In genomic region chr2:66587216-66587615, GRCh38 we compare ENCODE assay signal across 12 cellular contexts.
DNase-seq lines count a peak whose midpoint lies in the region; ATAC-seq and TF ChIP-seq lines count a peak whose summit lies in the region.
"Had no signal": no experiment of that assay in that cellular context is flagged by ENCODE, and none has a peak within 500 bp of the region (broad histone marks: within the 10 kb centered on the region; RNA-seq: fewer than 3 reads in every experiment).

No MANE protein-coding gene starts in this region.

- H3K4me3 ChIP-seq in BE2C (ENCODE audit: low read depth, low read length): no peak overlapping the region
- no peak overlapping the region for H3K4me3 ChIP-seq in kidney epithelial cell (ENCODE audit: low read depth, low read length)
- H3K4me3 ChIP-seq: thyroid gland had no signal

- H3K27ac Mint-ChIP-seq in activated CD4-positive, alpha-beta T cell treated with anti-CD3 and anti-CD28 coated beads, Interleukin-2, amount 10 ng/mL, durations not matched to agents 7 days and 5 days: no peak overlapping the region
- H3K27ac Mint-ChIP-seq in stimulated activated memory B cell treated with anti-CD40 and anti-IgM and Interleukin-4, amounts not matched to agents 10 μg/mL and 1 μg/mL and 100 μg/mL, for 72 hours: no peak overlapping the region
- H3K27ac Mint-ChIP-seq: activated B cell treated with CpG ODN at 0.5 μM for 24 hours had no signal

- H3K27me3 ChIP-seq in BE2C (no peaks in the 10 kb centered on the region), kidney epithelial cell (ENCODE audit: control insufficient read depth, insufficient read depth, low read length) (peaks cover 17% of the 10 kb centered on the region)

- TF ChIP-seq CTCF in BE2C (IDR thresholded peaks at IDR 0.05; ENCODE audit: low read depth, low read length): peak; percentile 47
- peak; percentile 25 for TF ChIP-seq CTCF in kidney epithelial cell (IDR thresholded peaks at IDR 0.05; ENCODE audit: insufficient read depth, low read length, poor library complexity, severe bottlenecking)

- H3K36me3 Mint-ChIP-seq in activated CD4-positive, alpha-beta T cell treated with anti-CD3 and anti-CD28 coated beads, Interleukin-2, amount 10 ng/mL, durations not matched to agents 7 days and 5 days (ENCODE audit: low read depth): no peaks in the 10 kb centered on the region
- H3K36me3 Mint-ChIP-seq in stimulated activated memory B cell treated with anti-CD40 and anti-IgM and Interleukin-4, amounts not matched to agents 10 μg/mL and 1 μg/mL and 100 μg/mL, for 72 hours: no peaks in the 10 kb centered on the region

- no peaks in the 10 kb centered on the region for H3K9me3 Mint-ChIP-seq in activated CD4-positive, alpha-beta T cell treated with anti-CD3 and anti-CD28 coated beads, Interleukin-2, amount 10 ng/mL, durations not matched to agents 7 days and 5 days
- H3K9me3 Mint-ChIP-seq in stimulated activated memory B cell treated with anti-CD40 and anti-IgM and Interleukin-4, amounts not matched to agents 10 μg/mL and 1 μg/mL and 100 μg/mL, for 72 hours: no peaks in the 10 kb centered on the region
- H3K9me3 Mint-ChIP-seq: activated B cell treated with CpG ODN at 0.5 μM for 24 hours had no signal

- ATAC-seq in HG03378 (IDR thresholded peaks at IDR 0.05; ENCODE audit: unreplicated experiment) (no peak), HG03159 (IDR thresholded peaks at IDR 0.05; ENCODE audit: unreplicated experiment) (no peak)
- ATAC-seq in stimulated activated memory B cell treated with anti-CD40 and anti-IgM and Interleukin-4, amounts not matched to agents 10 μg/mL and 1 μg/mL and 100 μg/mL, for 72 hours: no peak

- POLR2A ChIA-PET in HEK293T (lab: Yijun Ruan, JAX): no interaction called here
- POLR2A ChIA-PET in activated CD4-positive, alpha-beta T cell treated with anti-CD3 and anti-CD28 coated beads, Interleukin-2, amount 10 ng/mL, durations not matched to agents 7 days and 5 days (lab: Charles Lee): no interaction called here

- peaks cover 4% of the 10 kb centered on the region for H3K27me3 Mint-ChIP-seq in activated CD4-positive, alpha-beta T cell treated with anti-CD3 and anti-CD28 coated beads, Interleukin-2, amount 10 ng/mL, durations not matched to agents 7 days and 5 days
- no peaks in the 10 kb centered on the region for H3K27me3 Mint-ChIP-seq in stimulated activated memory B cell treated with anti-CD40 and anti-IgM and Interleukin-4, amounts not matched to agents 10 μg/mL and 1 μg/mL and 100 μg/mL, for 72 hours

- peak; percentile 30 for DNase-seq in BE2C
- DNase-seq in HEK293T (ENCODE audit: extremely low spot score): peak; percentile 55
- DNase-seq in SK-MEL-5 (ENCODE audit: low read depth, low spot score): peak; percentile 70
- DNase-seq in kidney epithelial cell (ENCODE audit: low read depth): no peak
- DNase-seq in activated CD4-positive, alpha-beta T cell treated with anti-CD3 and anti-CD28 coated beads, Interleukin-2, amount 10 ng/mL, durations not matched to agents 7 days and 5 days: no peak
- DNase-seq: activated B cell treated with CpG ODN at 0.5 μM for 24 hours; amniotic stem cell; stimulated activated CD4-positive, alpha-beta T cell treated with anti-CD3 and anti-CD28 coated beads, Interleukin-4, amount 100 ng/mL, for 1 hour; thyroid gland had no signal

- in situ Hi-C loops in SK-MEL-5 (cut with HindIII; ENCODE audit: low pct_unique_long_range_greater_than_20kb, low sequenced_read_pairs): no loop called here

- CTCF ChIA-PET in HEK293T (lab: Yijun Ruan, JAX): interaction anchor here (0.6 to 1.1 kb wide), 2 partner anchors 299 to 1064 kb away, joined by 3 read pairs; no protein-coding TSS in a partner anchor
- CTCF ChIA-PET in activated CD4-positive, alpha-beta T cell treated with anti-CD3 and anti-CD28 coated beads, Interleukin-2, amount 10 ng/mL, durations not matched to agents 7 days and 5 days (lab: Charles Lee): no interaction called here

- H3K4me3 Mint-ChIP-seq in activated CD4-positive, alpha-beta T cell treated with anti-CD3 and anti-CD28 coated beads, Interleukin-2, amount 10 ng/mL, durations not matched to agents 7 days and 5 days: no peak overlapping the region
- no peak overlapping the region for H3K4me3 Mint-ChIP-seq in stimulated activated memory B cell treated with anti-CD40 and anti-IgM and Interleukin-4, amounts not matched to agents 10 μg/mL and 1 μg/mL and 100 μg/mL, for 72 hours
- H3K4me3 Mint-ChIP-seq: activated B cell treated with CpG ODN at 0.5 μM for 24 hours had no signal

- no peaks in the 10 kb centered on the region for H3K4me1 ChIP-seq in BE2C

- H3K36me3 ChIP-seq in BE2C (no peaks in the 10 kb centered on the region), kidney epithelial cell (ENCODE audit: control insufficient read depth, insufficient read depth, low read length) (no peaks in the 10 kb centered on the region)
- H3K36me3 ChIP-seq: thyroid gland had no signal

- no peaks in the 10 kb centered on the region for H3K4me1 Mint-ChIP-seq in activated CD4-positive, alpha-beta T cell treated with anti-CD3 and anti-CD28 coated beads, Interleukin-2, amount 10 ng/mL, durations not matched to agents 7 days and 5 days
- H3K4me1 Mint-ChIP-seq in stimulated activated memory B cell treated with anti-CD40 and anti-IgM and Interleukin-4, amounts not matched to agents 10 μg/mL and 1 μg/mL and 100 μg/mL, for 72 hours: no peaks in the 10 kb centered on the region
- H3K4me1 Mint-ChIP-seq: activated B cell treated with CpG ODN at 0.5 μM for 24 hours had no signal

- no peaks in the 10 kb centered on the region for H3K9me3 ChIP-seq in BE2C
- H3K9me3 ChIP-seq: thyroid gland had no signal

TF ChIP-seq in HEK293T, 16 proteins besides CTCF, POLR2A, EP300 and RAD21:
- TF ChIP-seq FOXM1 (IDR thresholded peaks at IDR 0.05; ENCODE audit: borderline replicate concordance): no peak
- no peak for TF ChIP-seq HDGF (IDR thresholded peaks at IDR 0.05; ENCODE audit: borderline replicate concordance)
- TF ChIP-seq, protein P1, sequence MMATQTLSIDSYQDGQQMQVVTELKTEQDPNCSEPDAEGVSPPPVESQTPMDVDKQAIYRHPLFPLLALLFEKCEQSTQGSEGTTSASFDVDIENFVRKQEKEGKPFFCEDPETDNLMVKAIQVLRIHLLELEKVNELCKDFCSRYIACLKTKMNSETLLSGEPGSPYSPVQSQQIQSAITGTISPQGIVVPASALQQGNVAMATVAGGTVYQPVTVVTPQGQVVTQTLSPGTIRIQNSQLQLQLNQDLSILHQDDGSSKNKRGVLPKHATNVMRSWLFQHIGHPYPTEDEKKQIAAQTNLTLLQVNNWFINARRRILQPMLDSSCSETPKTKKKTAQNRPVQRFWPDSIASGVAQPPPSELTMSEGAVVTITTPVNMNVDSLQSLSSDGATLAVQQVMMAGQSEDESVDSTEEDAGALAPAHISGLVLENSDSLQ (IDR thresholded peaks at IDR 0.05): no peak
- TF ChIP-seq LEF1 (IDR thresholded peaks at IDR 0.05; ENCODE audit: borderline replicate concordance): no peak
- TF ChIP-seq L3MBTL2 (conservative IDR thresholded peaks at IDR 0.05): no peak
- TF ChIP-seq CTBP1 (IDR thresholded peaks at IDR 0.05; ENCODE audit: borderline replicate concordance): no peak
- TF ChIP-seq ARNT (IDR thresholded peaks at IDR 0.05): no peak
- no peak for TF ChIP-seq TARDBP (IDR thresholded peaks at IDR 0.05)
- TF ChIP-seq BHLHE40 (IDR thresholded peaks at IDR 0.05; ENCODE audit: borderline replicate concordance): no peak
- no peak for TF ChIP-seq SUZ12 (IDR thresholded peaks at IDR 0.05)
- no peak for TF ChIP-seq SP1 (IDR thresholded peaks at IDR 0.05)
- no peak for TF ChIP-seq FOXK2 (IDR thresholded peaks at IDR 0.05)
- no peak for TF ChIP-seq FOXA1 (IDR thresholded peaks at IDR 0.05)
- TF ChIP-seq ZNF384 (IDR thresholded peaks at IDR 0.05): no peak
- no peak for TF ChIP-seq NFRKB (IDR thresholded peaks at IDR 0.05)
- no peak for TF ChIP-seq ELF4 (IDR thresholded peaks at IDR 0.05)

Comparison
In these comparisons a context has a peak if more than half of its experiments do, and no peak if none do; other contexts are left out.
1. DNase-seq: peak in BE2C (single experiment), HEK293T (single experiment) and SK-MEL-5 (single experiment); none in kidney epithelial cell (single experiment) and activated CD4-positive, alpha-beta T cell treated with anti-CD3 and anti-CD28 coated beads, Interleukin-2, amount 10 ng/mL, durations not matched to agents 7 days and 5 days (single experiment).